In the genomic region with DNA sequence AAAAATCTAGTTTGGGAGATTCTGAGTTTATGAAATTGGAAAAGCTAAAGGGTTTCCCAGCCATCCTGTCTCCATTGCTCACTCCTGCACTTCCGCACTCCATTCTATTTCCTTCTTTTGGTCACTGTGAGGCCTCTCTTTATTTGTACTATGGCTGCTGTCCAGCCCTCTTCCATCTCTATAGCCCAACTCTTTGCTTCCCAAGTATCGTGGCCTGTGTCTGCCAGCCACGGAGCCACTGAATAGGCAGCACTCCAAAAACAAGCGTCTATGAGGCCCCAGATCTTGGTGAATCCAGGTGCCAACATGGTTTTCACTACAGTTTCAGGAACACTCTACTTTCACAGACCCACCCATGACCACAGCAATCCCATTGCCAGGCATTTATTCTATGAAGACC, we compare ENCODE assay signal across 26 cellular contexts. TPM values are rescaled to one million over a fixed set of nuclear protein-coding genes. Genes with fewer than 3 reads are reported as not detected.
DNase-seq lines count a peak whose midpoint lies in the region; ATAC-seq and TF ChIP-seq lines count a peak whose summit lies in the region.
"Had no signal": no experiment of that assay in that cellular context is flagged by ENCODE, and none has a peak within 500 bp of the region (broad histone marks: within the 10 kb centered on the region; RNA-seq: fewer than 3 reads in every experiment).

No MANE protein-coding gene starts in this region.

- WGBS in heart right ventricle, 2 donors: 90 to 93% methylated on average over 4 of the region's 4 CpGs

- no peak for TF ChIP-seq CTCF in heart right ventricle (IDR thresholded peaks at IDR 0.05)

- no peak overlapping the region for H3K4me3 Mint-ChIP-seq in central memory CD8-positive, alpha-beta T cell
- no peak overlapping the region for H3K4me3 Mint-ChIP-seq in stimulated activated effector memory CD8-positive, alpha-beta T cell treated with anti-CD3 and anti-CD28 coated beads, Interleukin-12 subunit alpha, Interleukin-12 subunit beta, amount 100 ng/mL, for 72 hours
- H3K4me3 Mint-ChIP-seq: activated naive CD4-positive, alpha-beta T cell treated with anti-CD3 and anti-CD28 coated beads, Interleukin-2, amount 10 ng/mL, durations not matched to agents 7 days and 5 days had no signal

- H3K4me1 ChIP-seq in heart right ventricle: peaks cover 0 to 28% (median 0%) of the 10 kb centered on the region in 9 donors
- H3K4me1 ChIP-seq: A549, BE2C, gastrocnemius medialis, prostate gland had no signal

- H3K27ac Mint-ChIP-seq in central memory CD8-positive, alpha-beta T cell (ENCODE audit: low read depth): peak overlapping the region; percentile 54
- peak overlapping the region; percentile 16 for H3K27ac Mint-ChIP-seq in stimulated activated effector memory CD8-positive, alpha-beta T cell treated with anti-CD3 and anti-CD28 coated beads, Interleukin-12 subunit alpha, Interleukin-12 subunit beta, amount 100 ng/mL, for 72 hours
- H3K27ac Mint-ChIP-seq: activated naive CD4-positive, alpha-beta T cell treated with anti-CD3 and anti-CD28 coated beads, Interleukin-2, amount 10 ng/mL, durations not matched to agents 7 days and 5 days had no signal

- no peak overlapping the region for H3K4me3 ChIP-seq in heart right ventricle
- H3K4me3 ChIP-seq: A549, gastrocnemius medialis, lung, prostate gland, tibial artery had no signal

- in situ Hi-C loops in G401 (cut with HindIII; ENCODE audit: low sequenced_read_pairs): no loop called here

- no peak for ATAC-seq in central memory CD8-positive, alpha-beta T cell (replicated peaks; ENCODE audit: extremely low read depth, poor library complexity, severe bottlenecking)
- no peak for ATAC-seq in stimulated activated effector memory CD8-positive, alpha-beta T cell treated with anti-CD3 and anti-CD28 coated beads, Interleukin-12 subunit alpha, Interleukin-12 subunit beta, amount 100 ng/mL, for 72 hours
- ATAC-seq in heart right ventricle: no peak
- ATAC-seq: A549, gastrocnemius medialis had no signal

- H3K36me3 ChIP-seq in heart right ventricle: peaks cover 0 to 12% (median 0%) of the 10 kb centered on the region in 9 donors
- H3K36me3 ChIP-seq: BE2C, gastrocnemius medialis, prostate gland had no signal

- H3K27me3 Mint-ChIP-seq in central memory CD8-positive, alpha-beta T cell: no peaks in the 10 kb centered on the region
- H3K27me3 Mint-ChIP-seq: activated naive CD4-positive, alpha-beta T cell treated with anti-CD3 and anti-CD28 coated beads, Interleukin-2, amount 10 ng/mL, durations not matched to agents 7 days and 5 days had no signal

- H3K36me3 Mint-ChIP-seq in central memory CD8-positive, alpha-beta T cell (ENCODE audit: insufficient read depth): peaks cover 4% of the 10 kb centered on the region
- H3K36me3 Mint-ChIP-seq in stimulated activated effector memory CD8-positive, alpha-beta T cell treated with anti-CD3 and anti-CD28 coated beads, Interleukin-12 subunit alpha, Interleukin-12 subunit beta, amount 100 ng/mL, for 72 hours: no peaks in the 10 kb centered on the region

- no peaks in the 10 kb centered on the region for H3K9me3 Mint-ChIP-seq in central memory CD8-positive, alpha-beta T cell
- H3K9me3 Mint-ChIP-seq in stimulated activated effector memory CD8-positive, alpha-beta T cell treated with anti-CD3 and anti-CD28 coated beads, Interleukin-12 subunit alpha, Interleukin-12 subunit beta, amount 100 ng/mL, for 72 hours: no peaks in the 10 kb centered on the region
- H3K9me3 Mint-ChIP-seq: activated naive CD4-positive, alpha-beta T cell treated with anti-CD3 and anti-CD28 coated beads, Interleukin-2, amount 10 ng/mL, durations not matched to agents 7 days and 5 days had no signal

- H3K9me3 ChIP-seq in heart right ventricle: no peaks in the 10 kb centered on the region
- H3K9me3 ChIP-seq: A549, BE2C, gastrocnemius medialis, prostate gland, tibial artery had no signal

- peak; percentile 12 for DNase-seq in G401 (ENCODE audit: low spot score)
- DNase-seq in central memory CD8-positive, alpha-beta T cell (ENCODE audit: low spot score in 2 of 2): no peak
- peak; percentile 75 for DNase-seq in medulla oblongata (ENCODE audit: extremely low spot score)
- DNase-seq in stimulated activated effector memory CD8-positive, alpha-beta T cell treated with anti-CD3 and anti-CD28 coated beads, Interleukin-12 subunit alpha, Interleukin-12 subunit beta, amount 100 ng/mL, for 72 hours (ENCODE audit: low spot score in 2 of 2): no peak
- DNase-seq in activated CD8-positive, alpha-beta memory T cell treated with anti-CD3 and anti-CD28 coated beads, Interleukin-2, amount 50 U/mL, for 48 hours: no peak
- no peak for DNase-seq in heart right ventricle
- no peak for DNase-seq in retina
- no peak for DNase-seq in cortex of kidney (lab: John Stamatoyannopoulos, UW)
- DNase-seq: activated CD4-positive, alpha-beta T cell treated with anti-CD3 and anti-CD28 coated beads, Interleukin-2, amount 50 U/mL, for 4 hours; activated naive CD4-positive, alpha-beta T cell treated with anti-CD3 and anti-CD28 coated beads, Interleukin-2, amount 10 ng/mL, durations not matched to agents 7 days and 5 days; BE2C; dermis blood vessel endothelial cell; DMS153; gastrocnemius medialis; IMR-90; NCI-H1092 treated with DMSO at 0.1 percent for 48 hours; NCI-H2029 treated with DMSO at 0.1 percent for 48 hours; NCI-H2227 treated with DMSO at 0.1 percent for 48 hours; NCI-H774; RPMI8226; stimulated activated CD4-positive, alpha-beta T cell treated with anti-CD3 and anti-CD28 coated beads, Interleukin-15, amount 100 ng/mL, for 24 hours; stimulated activated naive CD4-positive, alpha-beta T cell treated with Interleukin-2 at 50 U/mL for 16 hours; tibial artery had no signal

- H3K27ac ChIP-seq in heart right ventricle: no peak overlapping the region
- H3K27ac ChIP-seq: A549, gastrocnemius medialis, tibial artery had no signal

- H3K27me3 ChIP-seq in heart right ventricle: no peaks in the 10 kb centered on the region
- H3K27me3 ChIP-seq: BE2C, gastrocnemius medialis, tibial artery had no signal

- H3K4me1 Mint-ChIP-seq in central memory CD8-positive, alpha-beta T cell: peaks cover 11% of the 10 kb centered on the region
- peaks cover 15% of the 10 kb centered on the region for H3K4me1 Mint-ChIP-seq in stimulated activated effector memory CD8-positive, alpha-beta T cell treated with anti-CD3 and anti-CD28 coated beads, Interleukin-12 subunit alpha, Interleukin-12 subunit beta, amount 100 ng/mL, for 72 hours

- intact Hi-C loops in heart right ventricle (cut with DNase I): no loop called here

RNA-seq across cellular contexts. Expression of gene GRAMD2B, which starts 37.2 kb away (rescaled TPM):
- 0.31 and 3.7 TPM in 2 replicates for total RNA-seq in G401 (2014; rRNA removed; shearing (Covaris generic))
- 10 to 100 TPM; 29.1 to 47.3 (median 35.3) TPM for total RNA-seq in heart right ventricle
- polyA plus RNA-seq in heart right ventricle: 10 to 100 TPM; 10.7 to 13.3 TPM

Comparison
In these comparisons a context has a peak if more than half of its experiments do, and no peak if none do; other contexts are left out.
1. DNase-seq: peak in G401 (single experiment) and medulla oblongata (single experiment); none in central memory CD8-positive, alpha-beta T cell (0 of 2), stimulated activated effector memory CD8-positive, alpha-beta T cell treated with anti-CD3 and anti-CD28 coated beads, Interleukin-12 subunit alpha, Interleukin-12 subunit beta, amount 100 ng/mL, for 72 hours (0 of 2), activated CD8-positive, alpha-beta memory T cell treated with anti-CD3 and anti-CD28 coated beads, Interleukin-2, amount 50 U/mL, for 48 hours (single experiment), heart right ventricle (0 of 2), retina (single experiment) and cortex of kidney (single experiment).